ENCODE assay signal across 12 cellular contexts in the genomic region with DNA sequence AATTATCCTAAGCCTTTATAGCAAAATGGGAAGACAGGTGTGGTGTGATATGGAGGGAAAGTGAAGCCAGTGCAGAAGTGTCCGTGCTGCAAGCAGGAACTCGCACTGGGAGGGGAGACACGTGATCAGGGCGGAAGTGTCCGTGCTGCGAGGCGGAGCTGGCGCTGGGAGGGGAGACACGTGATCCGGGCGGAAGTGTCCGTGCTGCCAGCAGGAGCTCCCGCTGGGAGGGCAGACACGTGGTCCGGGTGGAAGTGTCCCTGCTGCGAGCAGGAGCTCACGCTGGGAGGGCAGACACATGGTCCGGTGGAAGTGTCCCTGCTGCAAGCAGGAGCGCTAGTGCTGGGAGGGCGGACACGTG. TPM values are rescaled to one million over a fixed set of nuclear protein-coding genes. Genes with fewer than 3 reads are reported as not detected.
DNase-seq lines count a peak whose midpoint lies in the region; ATAC-seq and TF ChIP-seq lines count a peak whose summit lies in the region.
"Had no signal": no experiment of that assay in that cellular context is flagged by ENCODE, and none has a peak within 500 bp of the region (broad histone marks: within the 10 kb centered on the region; RNA-seq: fewer than 3 reads in every experiment).

No MANE protein-coding gene starts in this region.

- H3K36me3 Mint-ChIP-seq in activated CD4-positive, alpha-beta T cell treated with anti-CD3 and anti-CD28 coated beads, Interleukin-2, amount 10 ng/mL, durations not matched to agents 24 days and 14 days (ENCODE audit: low read depth) = peaks cover 26% of the 10 kb centered on the region

- in situ Hi-C loops in ACHN (cut with HindIII; ENCODE audit: low pct_ligation_motif_present, low pct_unique_long_range_greater_than_20kb, low sequenced_read_pairs) = no loop called here

- no peaks in the 10 kb centered on the region for H3K27me3 ChIP-seq in WERI-Rb-1 (ENCODE audit: insufficient read depth, low read depth, severe bottlenecking)
- H3K27me3 ChIP-seq: cardiac muscle cell, gastrocnemius medialis had no signal

- TF ChIP-seq CTCF in fibroblast of the aortic adventitia (IDR thresholded peaks at IDR 0.05; ENCODE audit: insufficient read depth, low read length) (no peak), WERI-Rb-1 (IDR thresholded peaks at IDR 0.05; ENCODE audit: low read depth, low read length) (no peak)

- intact Hi-C loops in activated CD4-positive, alpha-beta T cell treated with anti-CD3 and anti-CD28 coated beads, Interleukin-2, amount 10 ng/mL, durations not matched to agents 24 days and 14 days (cut with micrococcal nuclease) = no loop called here

- no peak overlapping the region for H3K27ac Mint-ChIP-seq in activated CD4-positive, alpha-beta T cell treated with anti-CD3 and anti-CD28 coated beads, Interleukin-2, amount 10 ng/mL, durations not matched to agents 24 days and 14 days

- H3K9me3 ChIP-seq in WERI-Rb-1 (ENCODE audit: severe bottlenecking) = no peaks in the 10 kb centered on the region
- H3K9me3 ChIP-seq: gastrocnemius medialis had no signal

- H3K9me3 Mint-ChIP-seq in activated CD4-positive, alpha-beta T cell treated with anti-CD3 and anti-CD28 coated beads, Interleukin-2, amount 10 ng/mL, durations not matched to agents 24 days and 14 days = no peaks in the 10 kb centered on the region

- H3K4me1 Mint-ChIP-seq in activated CD4-positive, alpha-beta T cell treated with anti-CD3 and anti-CD28 coated beads, Interleukin-2, amount 10 ng/mL, durations not matched to agents 24 days and 14 days = no peaks in the 10 kb centered on the region

- H3K27ac ChIP-seq in WERI-Rb-1 = no peak overlapping the region
- H3K27ac ChIP-seq: cardiac muscle cell had no signal

- peak overlapping the region; percentile 25 for H3K4me3 ChIP-seq in fibroblast of the aortic adventitia (ENCODE audit: low read depth, low read length)
- no peak overlapping the region for H3K4me3 ChIP-seq in WERI-Rb-1 (ENCODE audit: low read depth, low read length)
- H3K4me3 ChIP-seq: cardiac muscle cell, gastrocnemius medialis had no signal

- no peak overlapping the region for H3K4me3 Mint-ChIP-seq in activated CD4-positive, alpha-beta T cell treated with anti-CD3 and anti-CD28 coated beads, Interleukin-2, amount 10 ng/mL, durations not matched to agents 24 days and 14 days

- DNase-seq in ACHN = peak; percentile 96
- DNase-seq in HS-5 (ENCODE audit: low read depth) = peak; percentile 96
- DNase-seq in SK-N-DZ (ENCODE audit: low spot score) = peak; percentile 99
- DNase-seq in fibroblast of the aortic adventitia (ENCODE audit: low read depth) = peak; percentile 34
- no peak for DNase-seq in DMS79 (lab: John Stamatoyannopoulos, UW)
- no peak for DNase-seq in activated CD4-positive, alpha-beta T cell treated with anti-CD3 and anti-CD28 coated beads, Interleukin-2, amount 10 ng/mL, durations not matched to agents 24 days and 14 days
- no peak for DNase-seq in WERI-Rb-1
- DNase-seq: NCI-H526 treated with DMSO at 0.1 percent for 48 hours had no signal

- ATAC-seq in HG03139 (IDR thresholded peaks at IDR 0.05; ENCODE audit: unreplicated experiment) = no peak
- ATAC-seq: HepG2 had no signal

- H3K27me3 Mint-ChIP-seq in activated CD4-positive, alpha-beta T cell treated with anti-CD3 and anti-CD28 coated beads, Interleukin-2, amount 10 ng/mL, durations not matched to agents 24 days and 14 days = no peaks in the 10 kb centered on the region

- H3K36me3 ChIP-seq in WERI-Rb-1 = peaks cover 52% of the 10 kb centered on the region

RNA-seq across cellular contexts. Expression of gene PRKAR1B, which starts 40.5 kb away (rescaled TPM):
- polyA plus RNA-seq in SK-N-DZ (2014; cell fraction: cytosol; rRNA removed) = 44.6 and 45.9 TPM in 2 replicates
- polyA plus RNA-seq in SK-N-DZ (2014; cell fraction: nucleus; rRNA removed) = 27.3 and 34.9 TPM in 2 replicates
- total RNA-seq in fibroblast of the aortic adventitia (ENCODE audit: low replicate concordance) = 7.0 and 10.1 TPM in 2 replicates
- 39.4 and 47.0 TPM in 2 replicates for total RNA-seq in activated CD4-positive, alpha-beta T cell treated with anti-CD3 and anti-CD28 coated beads, Interleukin-2, amount 10 ng/mL, durations not matched to agents 24 days and 14 days

RNA-seq across cellular contexts. Expression of gene DNAAF5, which starts 41.1 kb away (rescaled TPM):
- 43.2 and 47.1 TPM in 2 replicates for polyA plus RNA-seq in SK-N-DZ (2014; cell fraction: cytosol; rRNA removed)
- polyA plus RNA-seq in SK-N-DZ (2014; cell fraction: nucleus; rRNA removed) = 26.4 and 39.0 TPM in 2 replicates
- 10.5 and 22.0 TPM in 2 replicates for total RNA-seq in fibroblast of the aortic adventitia (ENCODE audit: low replicate concordance)
- total RNA-seq in activated CD4-positive, alpha-beta T cell treated with anti-CD3 and anti-CD28 coated beads, Interleukin-2, amount 10 ng/mL, durations not matched to agents 24 days and 14 days = 49.4 and 50.6 TPM in 2 replicates

Comparison
In these comparisons a context has a peak if more than half of its experiments do, and no peak if none do; other contexts are left out.
1. DNase-seq: peak in ACHN (single experiment), HS-5 (single experiment), SK-N-DZ (single experiment) and fibroblast of the aortic adventitia (single experiment); none in DMS79 (single experiment), activated CD4-positive, alpha-beta T cell treated with anti-CD3 and anti-CD28 coated beads, Interleukin-2, amount 10 ng/mL, durations not matched to agents 24 days and 14 days (single experiment) and WERI-Rb-1 (single experiment).